7 cellular contexts compared by ENCODE assay signal in genomic region chr7:144239365-144239764, GRCh38. TPM values are rescaled to one million over a fixed set of nuclear protein-coding genes. Genes with fewer than 3 reads are reported as not detected.
"Had no signal": no experiment of that assay in that cellular context is flagged by ENCODE, and none has a peak within 500 bp of the region (broad histone marks: within the 10 kb centered on the region; RNA-seq: fewer than 3 reads in every experiment).

Gene OR2A42 (minus strand): TSS chr7:144239605. CDS start chr7:144232843, 6,762 bp downstream.

RNA-seq across cellular contexts. Expression of gene OR2A42, which starts in this region (rescaled TPM):
- total RNA-seq: temporal lobe, testis, tibial nerve, transverse colon, upper lobe of right lung, vagina had no signal
- polyA plus RNA-seq: stomach had no signal
